In the genomic region with DNA sequence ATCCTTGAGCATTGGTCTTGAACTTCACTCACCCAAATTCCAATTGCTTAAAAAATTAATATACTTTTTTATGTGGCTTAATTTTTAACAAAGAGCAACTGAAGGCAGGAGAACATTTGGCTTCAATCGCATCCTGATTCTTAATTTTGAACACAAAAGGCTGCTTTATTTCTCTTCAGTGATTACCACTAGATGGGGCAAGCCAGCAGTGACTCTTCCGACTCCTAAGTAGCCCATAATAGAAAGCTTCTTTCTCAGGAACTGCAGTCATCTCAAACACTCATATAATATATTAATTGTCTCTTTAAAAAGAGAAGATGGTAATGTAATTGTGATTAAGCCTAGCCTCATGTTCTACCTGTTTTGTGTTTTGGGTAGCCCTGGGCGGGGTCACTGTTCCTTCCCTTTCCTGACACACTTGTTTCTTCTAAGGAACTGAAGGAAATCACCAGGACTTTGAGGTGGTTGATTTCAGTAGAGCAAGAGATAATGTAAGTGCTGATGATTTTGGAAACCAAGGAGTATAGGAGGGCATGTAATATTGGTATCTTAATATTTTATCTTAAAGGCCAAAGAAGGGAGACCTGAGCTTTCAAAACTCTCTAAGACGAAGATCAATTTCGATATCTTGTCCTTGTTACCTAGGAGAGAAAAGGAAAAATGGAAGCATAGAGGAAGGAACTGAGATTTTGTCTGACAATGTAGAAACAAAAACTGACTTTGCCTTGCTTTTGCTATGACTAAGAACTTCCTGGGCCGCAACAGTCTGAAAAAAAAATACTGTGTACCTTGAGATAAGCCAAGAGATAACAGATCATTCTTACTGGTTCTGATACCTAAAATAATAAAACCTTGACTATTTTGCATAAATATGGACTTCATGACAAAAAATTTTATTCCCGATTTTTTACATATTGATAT, we compare ENCODE assay signal across 8 cellular contexts.
DNase-seq lines count a peak whose midpoint lies in the region; ATAC-seq and TF ChIP-seq lines count a peak whose summit lies in the region.

No MANE protein-coding gene starts in this region.

- no TSS peak for BruUV-seq in A673 (replicated peaks; lab: Mats Ljungman, UMichigan)

- H3K27ac ChIP-seq in A673 (ENCODE audit: low read depth, low read length, poor library complexity, severe bottlenecking) (no peak overlapping the region), lung (ENCODE audit: low read depth in 1 of 2, low read length in 1 of 2) (no peak overlapping the region)

- DNase-seq in A673 (ENCODE audit: low spot score) (peak; percentile 58), GM03348 (ENCODE audit: low spot score) (peak; percentile 44), NOMO-1 (lab: John Stamatoyannopoulos, UW; ENCODE audit: unreplicated experiment in 2 of 2) (peak; percentile 6 to 56), cerebellar cortex (ENCODE audit: low spot score) (peak; percentile 41), lung (ENCODE audit: low spot score) (no peak), omental fat pad (ENCODE audit: low spot score) (no peak)
- no peak for DNase-seq in stimulated activated CD4-positive, alpha-beta T cell treated with anti-CD3 and anti-CD28 coated beads, Interleukin-4, amount 100 ng/mL, for 1 hour

- POLR2A ChIA-PET in A673 (lab: Charles Lee; ENCODE audit: low non-redundant PET), result no interaction called here

- peak; percentile 71 for TF ChIP-seq CTCF in A673 (conservative IDR thresholded peaks at IDR 0.05; ENCODE audit: low read depth, low read length)
- TF ChIP-seq CTCF in lung (IDR thresholded peaks at IDR 0.05; ENCODE audit: control extremely low read depth, extremely low read depth), result peak; percentile 8
- TF ChIP-seq CTCF in omental fat pad (IDR thresholded peaks at IDR 0.05), result no peak

- ATAC-seq in HG02973 (IDR thresholded peaks at IDR 0.05; ENCODE audit: unreplicated experiment) (peak; percentile 64), lung (ENCODE audit: insufficient read depth, low FRiP score) (no peak), omental fat pad (ENCODE audit: low FRiP score) (no peak)

- intact Hi-C loops in A673 (cut with micrococcal nuclease; ENCODE audit: unreplicated experiment), result loop anchor here (1.0 to 5.0 kb wide), 2 partner anchors 165 to 553 kb away; no protein-coding TSS in a partner anchor

- H3K27me3 ChIP-seq in A673 (replicated peaks; ENCODE audit: insufficient read depth, low read depth, low read length, poor library complexity) (no peaks in the 10 kb centered on the region), lung (ENCODE audit: control insufficient read depth, insufficient read depth) (no peaks in the 10 kb centered on the region)

- CTCF ChIA-PET in A673 (lab: Charles Lee), result interaction anchor here (0.8 to 1.0 kb wide), 2 partner anchors 166 to 553 kb away, joined by 3 to 4 read pairs; no protein-coding TSS in a partner anchor

- no peaks in the 10 kb centered on the region for H3K9me3 ChIP-seq in A673 (ENCODE audit: low read depth, low read length, poor library complexity, severe bottlenecking)
- no peaks in the 10 kb centered on the region for H3K9me3 ChIP-seq in lung (ENCODE audit: control insufficient read depth in 2 of 2, insufficient read depth in 1 of 2, low read length in 1 of 2)

- WGBS in lung, 2 donors, result 45 to 51% methylated on average over 7 of the region's 7 CpGs

- H3K4me1 ChIP-seq in A673 (ENCODE audit: insufficient read depth, low read length, poor library complexity, severe bottlenecking) (no peaks in the 10 kb centered on the region), lung (ENCODE audit: control insufficient read depth in 2 of 2, insufficient read depth in 2 of 2, low read length in 2 of 2) (no peaks in the 10 kb centered on the region)

- no peaks in the 10 kb centered on the region for H3K36me3 ChIP-seq in A673 (ENCODE audit: insufficient read depth, low read length, poor library complexity, severe bottlenecking)
- no peaks in the 10 kb centered on the region for H3K36me3 ChIP-seq in lung (ENCODE audit: control insufficient read depth in 2 of 2, insufficient read depth in 2 of 2, low read length in 2 of 2)

- no peak overlapping the region for H3K4me3 ChIP-seq in A673 (ENCODE audit: low read depth, low read length, poor library complexity, severe bottlenecking)
- H3K4me3 ChIP-seq in lung, result no peak overlapping the region

Comparison
In these comparisons a context has a peak if more than half of its experiments do, and no peak if none do; other contexts are left out.
1. DNase-seq: peak in A673 (single experiment), GM03348 (single experiment), NOMO-1 (2 of 2) and cerebellar cortex (single experiment); none in lung (single experiment), stimulated activated CD4-positive, alpha-beta T cell treated with anti-CD3 and anti-CD28 coated beads, Interleukin-4, amount 100 ng/mL, for 1 hour (single experiment) and omental fat pad (single experiment).
2. CTCF ChIP-seq: peak in A673 (single experiment) and lung (single experiment); none in omental fat pad (0 of 3).